In genomic region chr2:196748123-196748522, GRCh38 we compare ENCODE assay signal across 28 cellular contexts.
"Had no signal": no experiment of that assay in that cellular context is flagged by ENCODE, and none has a peak within 500 bp of the region (broad histone marks: within the 10 kb centered on the region; RNA-seq: fewer than 3 reads in every experiment).

No MANE protein-coding gene starts in this region.

- H3K9me3 ChIP-seq: colonic mucosa, left ventricle myocardium inferior, psoas muscle, thoracic aorta, tibial nerve, upper lobe of left lung had no signal

- H2AFZ ChIP-seq: hepatocyte had no signal

- H3K36me3 ChIP-seq: colonic mucosa, esophagus muscularis mucosa, gastroesophageal sphincter, heart left ventricle, left ventricle myocardium inferior, lower lobe of right lung, spleen, thoracic aorta, tibial nerve, upper lobe of left lung had no signal

- H3K79me2 ChIP-seq: hepatocyte had no signal

- H3K4me2 ChIP-seq: hepatocyte had no signal

- H3K27me3 ChIP-seq: colonic mucosa, esophagus muscularis mucosa, foreskin keratinocyte, gastroesophageal sphincter, heart left ventricle, hepatocyte, spleen, tibial nerve, upper lobe of left lung had no signal

- FAIRE-seq: endothelial cell of umbilical vein, urothelium cell line had no signal

- H3K4me3 Mint-ChIP-seq: immature natural killer cell; naive thymus-derived CD8-positive, alpha-beta T cell; nephron progenitor cell; stimulated activated memory B cell treated with anti-CD40 and anti-IgM and Interleukin-4, amounts not matched to agents 10 μg/mL and 1 μg/mL and 100 μg/mL, for 72 hours; stimulated activated naive CD8-positive, alpha-beta T cell treated with anti-CD3 and anti-CD28 coated beads, Interleukin-15, Interleukin-2, amounts not matched to agents 100 ng/mL and 50 ng/mL, for 24 hours had no signal

- H3K4me1 ChIP-seq: colonic mucosa, esophagus muscularis mucosa, foreskin keratinocyte, gastroesophageal sphincter, left ventricle myocardium inferior, lower lobe of right lung, psoas muscle had no signal

- ATAC-seq: foreskin keratinocyte; gastroesophageal sphincter; heart left ventricle; lower lobe of right lung; naive thymus-derived CD8-positive, alpha-beta T cell; psoas muscle; right cardiac atrium; stimulated activated memory B cell treated with anti-CD40 and anti-IgM and Interleukin-4, amounts not matched to agents 10 μg/mL and 1 μg/mL and 100 μg/mL, for 72 hours had no signal

- H3K27ac ChIP-seq: colonic mucosa, esophagus muscularis mucosa, foreskin keratinocyte, gastroesophageal sphincter, heart left ventricle, hepatocyte, left ventricle myocardium inferior, lower lobe of right lung, psoas muscle, skin epidermis, spleen, thoracic aorta, tibial nerve, upper lobe of left lung had no signal

- H3K4me3 ChIP-seq: colonic mucosa, esophagus muscularis mucosa, gastroesophageal sphincter, heart left ventricle, hepatocyte, left ventricle myocardium inferior, lower lobe of right lung, psoas muscle, skin epidermis, spleen, thoracic aorta, tibial nerve, upper lobe of left lung had no signal

- H3K27ac Mint-ChIP-seq: nephron progenitor cell; stimulated activated memory B cell treated with anti-CD40 and anti-IgM and Interleukin-4, amounts not matched to agents 10 μg/mL and 1 μg/mL and 100 μg/mL, for 72 hours; stimulated activated naive CD8-positive, alpha-beta T cell treated with anti-CD3 and anti-CD28 coated beads, Interleukin-15, Interleukin-2, amounts not matched to agents 100 ng/mL and 50 ng/mL, for 24 hours had no signal

- H3K4me1 Mint-ChIP-seq: nephron progenitor cell had no signal

- H3K9me3 Mint-ChIP-seq: immature natural killer cell; stimulated activated memory B cell treated with anti-CD40 and anti-IgM and Interleukin-4, amounts not matched to agents 10 μg/mL and 1 μg/mL and 100 μg/mL, for 72 hours; stimulated activated naive CD8-positive, alpha-beta T cell treated with anti-CD3 and anti-CD28 coated beads, Interleukin-15, Interleukin-2, amounts not matched to agents 100 ng/mL and 50 ng/mL, for 24 hours had no signal

- H3K27me3 Mint-ChIP-seq: stimulated activated memory B cell treated with anti-CD40 and anti-IgM and Interleukin-4, amounts not matched to agents 10 μg/mL and 1 μg/mL and 100 μg/mL, for 72 hours; stimulated activated naive CD8-positive, alpha-beta T cell treated with anti-CD3 and anti-CD28 coated beads, Interleukin-15, Interleukin-2, amounts not matched to agents 100 ng/mL and 50 ng/mL, for 24 hours had no signal

- H3K36me3 Mint-ChIP-seq: immature natural killer cell; naive thymus-derived CD8-positive, alpha-beta T cell; stimulated activated memory B cell treated with anti-CD40 and anti-IgM and Interleukin-4, amounts not matched to agents 10 μg/mL and 1 μg/mL and 100 μg/mL, for 72 hours had no signal

- DNase-seq: dermis blood vessel endothelial cell; effector memory CD4-positive, alpha-beta T cell; foreskin keratinocyte; heart left ventricle; immature natural killer cell; islet precursor cell; kidney glomerular epithelial cell; left ventricle myocardium inferior; lower lobe of right lung; naive thymus-derived CD8-positive, alpha-beta T cell; nephron progenitor cell; nucleus accumbens; psoas muscle; right cardiac atrium; spleen; stimulated activated CD4-positive, alpha-beta T cell treated with anti-CD3 and anti-CD28 coated beads, Interleukin-4, amount 100 ng/mL, for 4 hours; upper lobe of left lung had no signal
